In genomic region chr6:25490018-25490865, GRCh38 we compare ENCODE assay signal across 1 cellular context.
TF ChIP-seq lines count a peak whose summit lies in the region.

No MANE protein-coding gene starts in this region.

TF ChIP-seq in GM23338, 12 proteins besides CTCF, POLR2A, EP300 and RAD21 (continued from another document):
- TF ChIP-seq ZNF462 (CRISPR knock-in tag; IDR thresholded peaks at IDR 0.05): no peak
